In the genomic region with DNA sequence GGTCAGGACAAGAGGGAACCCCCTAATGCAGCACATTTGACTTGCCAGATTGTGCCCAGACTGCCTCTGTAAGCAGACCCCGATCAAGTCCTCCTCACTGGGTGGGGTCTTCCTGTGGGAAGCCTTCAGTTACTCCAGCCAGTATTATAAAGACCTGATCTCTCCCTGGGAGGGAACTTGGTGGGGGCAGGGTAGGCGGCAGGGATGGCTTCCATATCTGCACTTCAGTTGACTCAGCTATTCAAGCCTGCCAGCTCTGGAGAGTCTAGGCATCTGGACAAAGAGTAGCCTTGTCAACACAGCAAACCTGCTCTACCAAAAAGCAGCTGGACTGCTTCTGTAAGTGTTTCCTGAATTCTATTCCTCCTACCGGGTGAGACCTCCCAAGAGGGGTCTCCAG, we compare ENCODE assay signal across 14 cellular contexts. TPM values are rescaled to one million over a fixed set of nuclear protein-coding genes. Genes with fewer than 3 reads are reported as not detected.
A peak's percentile ranks its signal among the peaks of the same experiment; 100 is the strongest.
DNase-seq lines count a peak whose midpoint lies in the region; ATAC-seq and TF ChIP-seq lines count a peak whose summit lies in the region.
"Had no signal": no experiment of that assay in that cellular context is flagged by ENCODE, and none has a peak within 500 bp of the region (broad histone marks: within the 10 kb centered on the region; RNA-seq: fewer than 3 reads in every experiment).

No MANE protein-coding gene starts in this region.

- no peak overlapping the region for H3K4me3 ChIP-seq in fibroblast of the aortic adventitia (ENCODE audit: low read depth, low read length)
- H3K4me3 ChIP-seq: pancreas had no signal

- peak overlapping the region; percentile 86 for H3K27ac Mint-ChIP-seq in activated naive CD4-positive, alpha-beta T cell treated with anti-CD3 and anti-CD28 coated beads, Interleukin-2, amount 10 ng/mL, durations not matched to agents 7 days and 5 days
- no peak overlapping the region for H3K27ac Mint-ChIP-seq in activated naive CD4-positive, alpha-beta T cell treated with anti-CD3 and anti-CD28 coated beads, Interleukin-2, amount 50 U/mL, for 72 hours
- H3K27ac Mint-ChIP-seq in type B pancreatic cell: peak overlapping the region; percentile 35
- H3K27ac Mint-ChIP-seq in mesothelial cell of epicardium: no peak overlapping the region

- CTCF ChIA-PET in activated naive CD4-positive, alpha-beta T cell treated with anti-CD3 and anti-CD28 coated beads, Interleukin-2, amount 10 ng/mL, durations not matched to agents 7 days and 5 days (lab: Charles Lee): interaction anchor here (0.8 to 2.0 kb wide), 6 partner anchors 13 to 74 kb away, joined by 3 to 11 read pairs (median 4); no protein-coding TSS in a partner anchor

- H3K9me3 Mint-ChIP-seq in activated naive CD4-positive, alpha-beta T cell treated with anti-CD3 and anti-CD28 coated beads, Interleukin-2, amount 10 ng/mL, durations not matched to agents 7 days and 5 days: peaks cover 7% of the 10 kb centered on the region
- peaks cover 4 to 13% of the 10 kb centered on the region in 2 donors for H3K9me3 Mint-ChIP-seq in activated naive CD4-positive, alpha-beta T cell treated with anti-CD3 and anti-CD28 coated beads, Interleukin-2, amount 50 U/mL, for 72 hours
- H3K9me3 Mint-ChIP-seq in type B pancreatic cell (peaks cover 5% of the 10 kb centered on the region), mesothelial cell of epicardium (peaks cover 12% of the 10 kb centered on the region)

- peaks cover 61% of the 10 kb centered on the region for H3K4me1 Mint-ChIP-seq in activated naive CD4-positive, alpha-beta T cell treated with anti-CD3 and anti-CD28 coated beads, Interleukin-2, amount 10 ng/mL, durations not matched to agents 7 days and 5 days
- H3K4me1 Mint-ChIP-seq in type B pancreatic cell (ENCODE audit: unreplicated experiment) (peaks cover 7% of the 10 kb centered on the region), mesothelial cell of epicardium (no peaks in the 10 kb centered on the region)

- no peak for ATAC-seq in activated naive CD4-positive, alpha-beta T cell treated with anti-CD3 and anti-CD28 coated beads, Interleukin-2, amount 50 U/mL, for 72 hours
- no peak for ATAC-seq in HG03159 (IDR thresholded peaks at IDR 0.05; ENCODE audit: unreplicated experiment)

- DNase-seq in activated naive CD4-positive, alpha-beta T cell treated with anti-CD3 and anti-CD28 coated beads, Interleukin-2, amount 10 ng/mL, durations not matched to agents 7 days and 5 days: no peak
- no peak for DNase-seq in activated naive CD4-positive, alpha-beta T cell treated with anti-CD3 and anti-CD28 coated beads, Interleukin-2, amount 50 U/mL, for 72 hours (ENCODE audit: low spot score in 2 of 2)
- DNase-seq in NCI-H2196 treated with DMSO at 0.1 percent for 48 hours (lab: John Stamatoyannopoulos, UW; ENCODE audit: unreplicated experiment) (peak; percentile 9), fibroblast of the aortic adventitia (ENCODE audit: low read depth) (peak; percentile 17), type B pancreatic cell (ENCODE audit: extremely low spot score, unreplicated experiment) (no peak), NCI-H446 treated with DMSO at 0.1 percent for 48 hours (lab: John Stamatoyannopoulos, UW) (no peak), mesothelial cell of epicardium (ENCODE audit: low spot score in 2 of 2, unreplicated experiment in 2 of 2) (no peak)
- DNase-seq: brain microvascular endothelial cell, midbrain, NCI-H226, pancreas had no signal

- H3K36me3 Mint-ChIP-seq in activated naive CD4-positive, alpha-beta T cell treated with anti-CD3 and anti-CD28 coated beads, Interleukin-2, amount 10 ng/mL, durations not matched to agents 7 days and 5 days: peaks cover 14% of the 10 kb centered on the region
- peaks cover 0 to 5% of the 10 kb centered on the region in 2 donors for H3K36me3 Mint-ChIP-seq in activated naive CD4-positive, alpha-beta T cell treated with anti-CD3 and anti-CD28 coated beads, Interleukin-2, amount 50 U/mL, for 72 hours
- H3K36me3 Mint-ChIP-seq in type B pancreatic cell (no peaks in the 10 kb centered on the region), mesothelial cell of epicardium (no peaks in the 10 kb centered on the region)

- TF ChIP-seq CTCF in fibroblast of the aortic adventitia (IDR thresholded peaks at IDR 0.05; ENCODE audit: insufficient read depth, low read length): no peak
- TF ChIP-seq CTCF in type B pancreatic cell (conservative IDR thresholded peaks at IDR 0.05): no peak
- TF ChIP-seq CTCF in mesothelial cell of epicardium (IDR thresholded peaks at IDR 0.05; ENCODE audit: unreplicated experiment): no peak

- no peak overlapping the region for H3K4me3 Mint-ChIP-seq in activated naive CD4-positive, alpha-beta T cell treated with anti-CD3 and anti-CD28 coated beads, Interleukin-2, amount 10 ng/mL, durations not matched to agents 7 days and 5 days
- H3K4me3 Mint-ChIP-seq in type B pancreatic cell (peak overlapping the region; percentile 24), mesothelial cell of epicardium (no peak overlapping the region)

- H3K27me3 Mint-ChIP-seq in activated naive CD4-positive, alpha-beta T cell treated with anti-CD3 and anti-CD28 coated beads, Interleukin-2, amount 10 ng/mL, durations not matched to agents 7 days and 5 days: peaks cover 27% of the 10 kb centered on the region
- H3K27me3 Mint-ChIP-seq in type B pancreatic cell (peaks cover 3% of the 10 kb centered on the region), mesothelial cell of epicardium (ENCODE audit: low read depth) (peaks cover 32% of the 10 kb centered on the region)

RNA-seq across cellular contexts. Expression of a gene that starts 21.0 kb away (rescaled TPM):
- 10 to 100 TPM; 21.2 to 25.3 TPM for total RNA-seq in activated naive CD4-positive, alpha-beta T cell treated with anti-CD3 and anti-CD28 coated beads, Interleukin-2, amount 50 U/mL, for 72 hours
- 19.3 and 39.5 TPM in 2 replicates for total RNA-seq in fibroblast of the aortic adventitia (ENCODE audit: low replicate concordance)
- 26.9 and 30.3 TPM in 2 replicates for total RNA-seq in type B pancreatic cell (ENCODE audit: low replicate concordance)
- total RNA-seq in mesothelial cell of epicardium: 25.6 to 28.4 TPM (median 28.1 TPM) in 3 replicates

RNA-seq across cellular contexts. Expression of a gene that starts 32.7 kb away (rescaled TPM):
- total RNA-seq in activated naive CD4-positive, alpha-beta T cell treated with anti-CD3 and anti-CD28 coated beads, Interleukin-2, amount 50 U/mL, for 72 hours: under 1 TPM; 0.36 to 0.53 TPM
- not detected in 2 replicates for total RNA-seq in fibroblast of the aortic adventitia (ENCODE audit: low replicate concordance)
- 1.2 TPM in 1 of 2 replicates, not detected in the other for total RNA-seq in type B pancreatic cell (ENCODE audit: low replicate concordance)
- total RNA-seq in mesothelial cell of epicardium: not detected in 3 replicates
- total RNA-seq: frontal cortex, pancreas, temporal lobe had no signal

RNA-seq across cellular contexts. Expression of a gene that starts 44.3 kb away (rescaled TPM):
- 1,000 to 10,000 TPM; 2,574 to 3,520 TPM for total RNA-seq in activated naive CD4-positive, alpha-beta T cell treated with anti-CD3 and anti-CD28 coated beads, Interleukin-2, amount 50 U/mL, for 72 hours
- 514 and 1,413 TPM in 2 replicates for total RNA-seq in fibroblast of the aortic adventitia (ENCODE audit: low replicate concordance)
- total RNA-seq in type B pancreatic cell (ENCODE audit: low replicate concordance): 1,264 and 1,454 TPM in 2 replicates
- total RNA-seq in mesothelial cell of epicardium: 1,061 to 1,093 TPM (median 1,080 TPM) in 3 replicates

Comparison
In these comparisons a context has a peak if more than half of its experiments do, and no peak if none do; other contexts are left out.
1. H3K27ac Mint-ChIP-seq: peak in activated naive CD4-positive, alpha-beta T cell treated with anti-CD3 and anti-CD28 coated beads, Interleukin-2, amount 10 ng/mL, durations not matched to agents 7 days and 5 days (single experiment) and type B pancreatic cell (single experiment); none in activated naive CD4-positive, alpha-beta T cell treated with anti-CD3 and anti-CD28 coated beads, Interleukin-2, amount 50 U/mL, for 72 hours (0 of 2) and mesothelial cell of epicardium (single experiment).
2. DNase-seq: peak in NCI-H2196 treated with DMSO at 0.1 percent for 48 hours (single experiment) and fibroblast of the aortic adventitia (single experiment); none in activated naive CD4-positive, alpha-beta T cell treated with anti-CD3 and anti-CD28 coated beads, Interleukin-2, amount 10 ng/mL, durations not matched to agents 7 days and 5 days (single experiment), activated naive CD4-positive, alpha-beta T cell treated with anti-CD3 and anti-CD28 coated beads, Interleukin-2, amount 50 U/mL, for 72 hours (0 of 2), type B pancreatic cell (single experiment), NCI-H446 treated with DMSO at 0.1 percent for 48 hours (single experiment) and mesothelial cell of epicardium (0 of 2).